Comparison of ENCODE assay signal across 8 cellular contexts in genomic region chr6:32609731-32610640, GRCh38. TPM values are rescaled to one million over a fixed set of nuclear protein-coding genes. Genes with fewer than 3 reads are reported as not detected.
DNase-seq lines count a peak whose midpoint lies in the region; ATAC-seq, FAIRE-seq and TF ChIP-seq lines count a peak whose summit lies in the region.

No MANE protein-coding gene starts in this region.

- H2AFZ ChIP-seq in astrocyte (ENCODE audit: low read depth, low read length), result no peak overlapping the region

- ATAC-seq in GM21367 (IDR thresholded peaks at IDR 0.05; ENCODE audit: unreplicated experiment), result peak; percentile 89
- peak; percentile 82 for ATAC-seq in HG03571 (IDR thresholded peaks at IDR 0.05; ENCODE audit: unreplicated experiment)
- ATAC-seq in sciatic nerve, result peak; percentile 97

- H4K20me1 ChIP-seq in astrocyte (ENCODE audit: insufficient read depth, low read length), result no peaks in the 10 kb centered on the region

- no peak overlapping the region for H3K4me3 Mint-ChIP-seq in astrocyte (ENCODE audit: unreplicated experiment)

- intact Hi-C loops in sciatic nerve (cut with DNase I), result no loop called here
- intact Hi-C loops in lower leg skin (cut with DNase I; ENCODE audit: low total_unique reads), result no loop called here

- no peak overlapping the region for H3K9ac ChIP-seq in astrocyte (ENCODE audit: low read length)

- no peaks in the 10 kb centered on the region for H3K36me3 ChIP-seq in astrocyte (ENCODE audit: insufficient read depth, low read length)

- peak; percentile 17 for FAIRE-seq in astrocyte (lab: Jason Lieb, UNC)

- no peaks in the 10 kb centered on the region for H3K4me1 ChIP-seq in astrocyte (ENCODE audit: insufficient read depth, low read length)

- TF ChIP-seq POLR2A in lower leg skin (IDR thresholded peaks at IDR 0.05), result no peak

- H3K4me3 ChIP-seq in astrocyte (ENCODE audit: insufficient read depth, low read depth, low read length) (peak overlapping the region; percentile 34), lower leg skin (ENCODE audit: low read depth, poor library complexity, severe bottlenecking) (no peak overlapping the region)

- no peaks in the 10 kb centered on the region for H3K79me2 ChIP-seq in astrocyte (ENCODE audit: insufficient read depth, low read length)

- H3K4me1 Mint-ChIP-seq in astrocyte (ENCODE audit: low read depth, unreplicated experiment), result peaks cover 2% of the 10 kb centered on the region

- H3K27ac ChIP-seq in astrocyte (ENCODE audit: low read depth, low read length), result no peak overlapping the region

- H3K4me2 ChIP-seq in astrocyte (ENCODE audit: low read length), result peak overlapping the region; percentile 74

- no peak overlapping the region for H3K27ac Mint-ChIP-seq in astrocyte (ENCODE audit: unreplicated experiment)

- DNase-seq in ELR (ENCODE audit: low read depth), result peak; percentile 92
- peak; percentile 82 for DNase-seq in SIG-M5 treated with dmso at 0.1 percent for 504 hours (lab: John Stamatoyannopoulos, UW; ENCODE audit: unreplicated experiment)
- peak; percentile 78 for DNase-seq in astrocyte (ENCODE audit: low read depth)
- DNase-seq in hepatic stellate cell (ENCODE audit: low spot score), result peak; percentile 49
- DNase-seq in sciatic nerve (ENCODE audit: low spot score), result no peak
- no peak for DNase-seq in lower leg skin (ENCODE audit: low spot score in 2 of 2)

- H3K27me3 ChIP-seq in astrocyte (ENCODE audit: insufficient read depth, low read length), result peaks cover 2% of the 10 kb centered on the region

- peaks cover 2% of the 10 kb centered on the region for H3K9me3 Mint-ChIP-seq in astrocyte (ENCODE audit: unreplicated experiment)

- H3K27me3 Mint-ChIP-seq in astrocyte (ENCODE audit: low read depth, unreplicated experiment), result peaks cover 5% of the 10 kb centered on the region

- no peaks in the 10 kb centered on the region for H3K36me3 Mint-ChIP-seq in astrocyte (ENCODE audit: low read depth, unreplicated experiment)

- WGBS in lower leg skin, 2 donors, result 9 to 19% methylated on average over 8 of the region's 8 CpGs

- TF ChIP-seq CTCF in astrocyte (IDR thresholded peaks at IDR 0.05; ENCODE audit: insufficient read depth, low read depth, low read length), result no peak
- TF ChIP-seq CTCF in lower leg skin (IDR thresholded peaks at IDR 0.05), result no peak

- H3K9me3 ChIP-seq in astrocyte (ENCODE audit: insufficient read depth, low read depth, low read length), result no peaks in the 10 kb centered on the region

RNA-seq across cellular contexts. Expression of gene HLA-DRB1, which starts 20.3 kb away (rescaled TPM):
- total RNA-seq in astrocyte (0.93 and 1.5 TPM in 2 replicates), sciatic nerve (82.1 TPM), lower leg skin (10 to 100 TPM; 37.6 to 65.7 (median 58.6) TPM)

RNA-seq across cellular contexts. Expression of gene HLA-DQA1, which starts 27.2 kb away (rescaled TPM):
- total RNA-seq in astrocyte (not detected in 2 replicates), sciatic nerve (26.0 TPM), lower leg skin (10 to 100 TPM in 2 of 4 donors, 1 to 10 TPM in 2; 4.7 to 19.8 (median 10.3) TPM)

RNA-seq across cellular contexts. Expression of gene HLA-DQB1, which starts 56.5 kb away (rescaled TPM):
- 3.7 and 4.1 TPM in 2 replicates for total RNA-seq in astrocyte
- 25.5 TPM for total RNA-seq in sciatic nerve
- 10 to 100 TPM in 1 of 4 donors, 1 to 10 TPM in 2, under 1 TPM in 1; 0.44 to 11.3 (median 4.4) TPM for total RNA-seq in lower leg skin

Comparison
In these comparisons a context has a peak if more than half of its experiments do, and no peak if none do; other contexts are left out.
1. DNase-seq: peak in ELR (single experiment), SIG-M5 treated with dmso at 0.1 percent for 504 hours (single experiment), astrocyte (single experiment) and hepatic stellate cell (single experiment); none in sciatic nerve (single experiment) and lower leg skin (0 of 2).
2. RNA of gene HLA-DRB1, which starts 20.3 kb away (total RNA-seq): 82.1 TPM in sciatic nerve (single experiment) and 37.6 to 65.7 TPM in lower leg skin; 0.93 to 1.5 TPM in astrocyte; every median in the first group is over 10 times any median in the second.
3. Peak in every context shown above with its lines, with median percentiles within 50 percentile points of each other: ATAC-seq.